In the genomic region with DNA sequence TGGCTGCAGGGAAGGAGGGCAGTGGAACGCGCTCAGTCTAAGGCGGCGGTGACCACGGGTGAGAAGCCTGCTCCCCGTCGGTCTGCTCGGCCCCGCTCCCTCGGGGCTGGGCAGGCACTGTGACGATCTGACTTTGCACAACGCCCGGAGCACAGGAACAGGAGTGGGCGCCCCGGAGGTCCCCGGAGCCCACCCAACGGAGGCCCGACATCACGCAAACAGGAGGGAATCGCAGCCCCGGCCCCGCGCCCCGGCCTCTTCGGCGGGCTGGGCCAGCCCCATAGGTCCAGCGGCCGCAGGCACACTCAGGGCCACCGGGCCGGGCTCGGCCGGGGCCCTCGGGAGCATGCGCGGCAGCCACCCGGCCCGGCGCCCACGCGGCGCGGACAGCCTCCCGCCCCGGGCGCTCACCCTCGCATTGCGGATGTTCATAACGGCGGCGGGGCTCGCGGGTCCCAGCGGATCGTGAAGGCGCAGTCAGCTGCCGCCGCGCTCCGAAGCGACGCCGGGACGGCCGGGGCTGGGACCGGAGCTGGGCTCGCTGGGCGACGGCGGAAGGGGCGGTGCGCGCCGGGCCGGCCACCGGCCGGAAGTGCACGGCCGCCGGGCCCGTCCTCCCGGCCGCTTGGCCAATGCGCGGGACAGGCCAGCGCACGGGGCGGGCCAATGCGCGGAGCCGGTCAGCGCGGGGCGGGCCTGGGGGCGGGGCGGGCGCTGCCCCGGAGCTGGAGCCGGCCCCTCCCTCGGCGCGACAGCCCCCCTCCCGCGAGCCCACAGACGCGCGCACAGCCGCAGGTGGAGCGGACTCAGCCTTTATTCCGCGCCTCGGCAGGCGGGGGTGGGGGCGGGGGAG, we compare ENCODE assay signal across 2 cellular contexts.
TF ChIP-seq lines count a peak whose summit lies in the region.

NAA10 (minus strand) TSS at position 565 of the 853 bp plus-strand sequence; CDS start at position 432, 133 bp downstream.

TF ChIP-seq in HEK293, 187 proteins besides CTCF, POLR2A, EP300 and RAD21 (continued from another document and continues in another):
- TF ChIP-seq, protein P1, sequence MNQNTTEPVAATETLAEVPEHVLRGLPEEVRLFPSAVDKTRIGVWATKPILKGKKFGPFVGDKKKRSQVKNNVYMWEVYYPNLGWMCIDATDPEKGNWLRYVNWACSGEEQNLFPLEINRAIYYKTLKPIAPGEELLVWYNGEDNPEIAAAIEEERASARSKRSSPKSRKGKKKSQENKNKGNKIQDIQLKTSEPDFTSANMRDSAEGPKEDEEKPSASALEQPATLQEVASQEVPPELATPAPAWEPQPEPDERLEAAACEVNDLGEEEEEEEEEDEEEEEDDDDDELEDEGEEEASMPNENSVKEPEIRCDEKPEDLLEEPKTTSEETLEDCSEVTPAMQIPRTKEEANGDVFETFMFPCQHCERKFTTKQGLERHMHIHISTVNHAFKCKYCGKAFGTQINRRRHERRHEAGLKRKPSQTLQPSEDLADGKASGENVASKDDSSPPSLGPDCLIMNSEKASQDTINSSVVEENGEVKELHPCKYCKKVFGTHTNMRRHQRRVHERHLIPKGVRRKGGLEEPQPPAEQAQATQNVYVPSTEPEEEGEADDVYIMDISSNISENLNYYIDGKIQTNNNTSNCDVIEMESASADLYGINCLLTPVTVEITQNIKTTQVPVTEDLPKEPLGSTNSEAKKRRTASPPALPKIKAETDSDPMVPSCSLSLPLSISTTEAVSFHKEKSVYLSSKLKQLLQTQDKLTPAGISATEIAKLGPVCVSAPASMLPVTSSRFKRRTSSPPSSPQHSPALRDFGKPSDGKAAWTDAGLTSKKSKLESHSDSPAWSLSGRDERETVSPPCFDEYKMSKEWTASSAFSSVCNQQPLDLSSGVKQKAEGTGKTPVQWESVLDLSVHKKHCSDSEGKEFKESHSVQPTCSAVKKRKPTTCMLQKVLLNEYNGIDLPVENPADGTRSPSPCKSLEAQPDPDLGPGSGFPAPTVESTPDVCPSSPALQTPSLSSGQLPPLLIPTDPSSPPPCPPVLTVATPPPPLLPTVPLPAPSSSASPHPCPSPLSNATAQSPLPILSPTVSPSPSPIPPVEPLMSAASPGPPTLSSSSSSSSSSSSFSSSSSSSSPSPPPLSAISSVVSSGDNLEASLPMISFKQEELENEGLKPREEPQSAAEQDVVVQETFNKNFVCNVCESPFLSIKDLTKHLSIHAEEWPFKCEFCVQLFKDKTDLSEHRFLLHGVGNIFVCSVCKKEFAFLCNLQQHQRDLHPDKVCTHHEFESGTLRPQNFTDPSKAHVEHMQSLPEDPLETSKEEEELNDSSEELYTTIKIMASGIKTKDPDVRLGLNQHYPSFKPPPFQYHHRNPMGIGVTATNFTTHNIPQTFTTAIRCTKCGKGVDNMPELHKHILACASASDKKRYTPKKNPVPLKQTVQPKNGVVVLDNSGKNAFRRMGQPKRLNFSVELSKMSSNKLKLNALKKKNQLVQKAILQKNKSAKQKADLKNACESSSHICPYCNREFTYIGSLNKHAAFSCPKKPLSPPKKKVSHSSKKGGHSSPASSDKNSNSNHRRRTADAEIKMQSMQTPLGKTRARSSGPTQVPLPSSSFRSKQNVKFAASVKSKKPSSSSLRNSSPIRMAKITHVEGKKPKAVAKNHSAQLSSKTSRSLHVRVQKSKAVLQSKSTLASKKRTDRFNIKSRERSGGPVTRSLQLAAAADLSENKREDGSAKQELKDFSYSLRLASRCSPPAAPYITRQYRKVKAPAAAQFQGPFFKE (tag by site-specific recombination; IDR thresholded peaks at IDR 0.05; ENCODE audit: borderline replicate concordance): no peak
- TF ChIP-seq ZNF24 (tag by site-specific recombination; IDR thresholded peaks at IDR 0.05): no peak
- no peak for TF ChIP-seq ZNF274 (IDR thresholded peaks at IDR 0.05; ENCODE audit: low read length)
- TF ChIP-seq ZNF274 (tag by site-specific recombination; IDR thresholded peaks at IDR 0.05; ENCODE audit: borderline replicate concordance): no peak
- no peak for TF ChIP-seq TSHZ1 (tag by site-specific recombination; IDR thresholded peaks at IDR 0.05; ENCODE audit: borderline replicate concordance)
- no peak for TF ChIP-seq ZNF548 (tag by site-specific recombination; IDR thresholded peaks at IDR 0.05)
- TF ChIP-seq ZBTB8A (tag by site-specific recombination; IDR thresholded peaks at IDR 0.05): peak; percentile 61
- no peak for TF ChIP-seq ZNF416 (tag by site-specific recombination; IDR thresholded peaks at IDR 0.05)
- TF ChIP-seq, protein P2, sequence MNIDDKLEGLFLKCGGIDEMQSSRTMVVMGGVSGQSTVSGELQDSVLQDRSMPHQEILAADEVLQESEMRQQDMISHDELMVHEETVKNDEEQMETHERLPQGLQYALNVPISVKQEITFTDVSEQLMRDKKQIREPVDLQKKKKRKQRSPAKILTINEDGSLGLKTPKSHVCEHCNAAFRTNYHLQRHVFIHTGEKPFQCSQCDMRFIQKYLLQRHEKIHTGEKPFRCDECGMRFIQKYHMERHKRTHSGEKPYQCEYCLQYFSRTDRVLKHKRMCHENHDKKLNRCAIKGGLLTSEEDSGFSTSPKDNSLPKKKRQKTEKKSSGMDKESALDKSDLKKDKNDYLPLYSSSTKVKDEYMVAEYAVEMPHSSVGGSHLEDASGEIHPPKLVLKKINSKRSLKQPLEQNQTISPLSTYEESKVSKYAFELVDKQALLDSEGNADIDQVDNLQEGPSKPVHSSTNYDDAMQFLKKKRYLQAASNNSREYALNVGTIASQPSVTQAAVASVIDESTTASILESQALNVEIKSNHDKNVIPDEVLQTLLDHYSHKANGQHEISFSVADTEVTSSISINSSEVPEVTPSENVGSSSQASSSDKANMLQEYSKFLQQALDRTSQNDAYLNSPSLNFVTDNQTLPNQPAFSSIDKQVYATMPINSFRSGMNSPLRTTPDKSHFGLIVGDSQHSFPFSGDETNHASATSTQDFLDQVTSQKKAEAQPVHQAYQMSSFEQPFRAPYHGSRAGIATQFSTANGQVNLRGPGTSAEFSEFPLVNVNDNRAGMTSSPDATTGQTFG (tag by site-specific recombination; IDR thresholded peaks at IDR 0.05; ENCODE audit: borderline replicate concordance): no peak
- TF ChIP-seq ZNF660 (tag by site-specific recombination; IDR thresholded peaks at IDR 0.05): no peak; the same call in 1 of the 2 replicates
- no peak for TF ChIP-seq ZNF202 (tag by site-specific recombination; IDR thresholded peaks at IDR 0.05; ENCODE audit: borderline replicate concordance)

TF ChIP-seq in GM12878, 131 proteins besides CTCF, POLR2A, EP300 and RAD21 (continued from another document):
- TF ChIP-seq SMC3 (IDR thresholded peaks at IDR 0.05; ENCODE audit: borderline replicate concordance, low read length) (no peak), NRF1 (conservative IDR thresholded peaks at IDR 0.05; ENCODE audit: low read depth, low read length) (0 out of 2 replicates have a peak, but pooled peaks have one; percentile 18), USF1 (IDR thresholded peaks at IDR 0.05; ENCODE audit: borderline replicate concordance, extremely low read length, insufficient read depth, low read depth, low read length) (no peak), MYC (IDR thresholded peaks at IDR 0.05; ENCODE audit: insufficient read depth, insufficient read length, insufficient replicate concordance, low read length, severe bottlenecking) (no peak), PAX5 (IDR thresholded peaks at IDR 0.05; ENCODE audit: borderline replicate concordance, low read depth, low read length) (no peak)
